In the genomic region with DNA sequence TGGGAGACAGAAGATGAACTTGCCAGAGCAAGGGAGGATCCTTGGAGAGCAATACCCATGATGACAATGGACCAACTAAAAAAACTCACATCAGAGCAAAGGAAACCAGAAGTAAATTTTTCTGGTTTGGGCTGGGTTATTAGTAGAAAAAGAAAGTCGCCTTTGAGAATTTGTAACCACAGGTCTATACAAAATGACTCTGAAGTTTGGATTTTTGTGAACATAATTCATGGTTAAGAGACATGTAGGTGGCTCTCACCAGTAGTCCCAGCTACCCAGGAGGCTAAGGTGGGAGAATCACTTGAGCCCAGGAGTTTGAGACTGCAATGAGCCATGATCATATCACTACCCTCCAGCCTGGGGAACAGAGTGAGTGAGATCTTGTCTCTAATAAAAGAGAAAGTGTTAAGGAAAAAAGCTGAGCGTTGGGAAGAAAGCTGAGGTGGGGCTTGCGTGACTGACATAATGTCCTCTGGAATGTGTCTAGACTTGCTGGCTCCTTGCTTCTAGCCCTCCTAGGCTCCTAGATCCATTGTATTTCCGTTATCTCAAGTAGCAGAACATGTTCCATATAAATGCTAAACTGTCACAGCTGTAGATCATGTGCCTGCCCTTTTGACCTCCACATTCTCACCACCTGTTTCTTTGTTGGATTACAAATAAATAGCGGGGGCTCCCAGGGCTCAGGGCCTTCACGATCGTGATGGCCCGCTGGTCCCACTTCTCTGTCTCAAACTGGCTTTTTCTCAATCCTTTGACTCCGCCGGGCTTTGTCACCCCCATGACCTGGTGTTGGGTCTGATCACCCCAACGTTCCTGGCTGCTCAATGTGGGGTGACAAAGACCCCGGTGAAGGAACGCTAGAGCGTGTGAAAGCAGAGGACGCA, we compare ENCODE assay signal across 1 cellular context.
TF ChIP-seq lines count a peak whose summit lies in the region.

No MANE protein-coding gene starts in this region.

TF ChIP-seq in IMR-90, 13 proteins besides CTCF, POLR2A, EP300 and RAD21 (continued from another document):
- TF ChIP-seq CEBPB (IDR thresholded peaks at IDR 0.05; ENCODE audit: low read depth, low read length) (no peak), CHD1 (IDR thresholded peaks at IDR 0.05; ENCODE audit: low read depth, low read length) (no peak)
